In the genomic region with DNA sequence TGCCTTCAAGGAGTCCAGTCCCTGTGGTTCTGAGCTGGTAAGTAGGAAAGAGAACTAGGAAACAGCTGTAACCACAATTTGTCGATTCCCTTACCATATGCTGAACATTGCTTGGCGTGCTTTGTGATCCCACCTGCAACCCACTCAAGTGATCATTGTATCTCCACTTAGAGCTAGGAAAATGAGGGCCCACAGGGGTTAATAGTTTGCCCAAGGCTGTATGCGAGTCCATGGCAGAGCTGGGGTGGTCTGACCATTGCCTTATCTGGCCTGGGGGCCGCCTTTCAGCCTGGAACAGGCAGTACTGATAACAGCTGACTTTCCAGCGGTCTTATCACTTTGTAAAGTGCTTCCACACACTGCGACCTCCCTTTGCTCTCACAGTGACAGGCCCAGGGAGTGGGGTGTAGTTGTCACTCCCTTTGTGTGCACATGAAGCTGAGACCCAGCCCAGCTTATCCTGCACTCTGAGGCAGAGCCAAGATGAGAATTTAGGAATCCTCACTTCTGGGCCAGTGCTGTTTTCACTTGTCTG, we compare ENCODE assay signal across 11 cellular contexts. TPM values are rescaled to one million over a fixed set of nuclear protein-coding genes. Genes with fewer than 3 reads are reported as not detected.
A peak's percentile ranks its signal among the peaks of the same experiment; 100 is the strongest.
DNase-seq lines count a peak whose midpoint lies in the region; ATAC-seq and TF ChIP-seq lines count a peak whose summit lies in the region.
"Had no signal": no experiment of that assay in that cellular context is flagged by ENCODE, and none has a peak within 500 bp of the region (broad histone marks: within the 10 kb centered on the region; RNA-seq: fewer than 3 reads in every experiment).

No MANE protein-coding gene starts in this region.

- ATAC-seq in GM18873 (IDR thresholded peaks at IDR 0.05; ENCODE audit: low FRiP score, unreplicated experiment) (no peak), HG03457 (IDR thresholded peaks at IDR 0.05; ENCODE audit: unreplicated experiment) (no peak)

- peak; percentile 70 for TF ChIP-seq POLR2A in erythroblast (IDR thresholded peaks at IDR 0.05; ENCODE audit: low read length)

- H3K4me1 Mint-ChIP-seq in neural crest cell: peaks cover 5% of the 10 kb centered on the region

- no peaks in the 10 kb centered on the region for H3K36me3 Mint-ChIP-seq in neural crest cell (ENCODE audit: low read depth)

- DNase-seq in NCI-H2171 treated with DMSO at 0.1 percent for 48 hours (lab: John Stamatoyannopoulos, UW) (peak; percentile 6), NCI-H2171 (lab: John Stamatoyannopoulos, UW) (no peak), NAMALWA (ENCODE audit: low spot score) (peak; percentile 29), erythroblast (lab: John Stamatoyannopoulos, UW) (peak; percentile 90 to 97), neural crest cell (ENCODE audit: low read depth, low spot score) (no peak), SK-N-DZ (ENCODE audit: low spot score) (no peak)
- DNase-seq: amygdala, NCI-H2107, occipital lobe had no signal

- peaks cover 1% of the 10 kb centered on the region for H3K9me3 Mint-ChIP-seq in neural crest cell

- no peak for TF ChIP-seq CTCF in neural crest cell (conservative IDR thresholded peaks at IDR 0.05)

- H3K27me3 Mint-ChIP-seq in neural crest cell (ENCODE audit: low read depth): peaks cover 8% of the 10 kb centered on the region

- peak overlapping the region; percentile 67 for H3K27ac Mint-ChIP-seq in neural crest cell (ENCODE audit: unreplicated experiment)

- H3K4me3 Mint-ChIP-seq in neural crest cell: no peak overlapping the region

RNA-seq across cellular contexts. Expression of a gene that starts 9.8 kb away (rescaled TPM):
- not detected in 2 replicates for total RNA-seq in neural crest cell
- polyA plus RNA-seq in SK-N-DZ (2014; cell fraction: cytosol; rRNA removed): not detected in 2 replicates
- 0.47 TPM in 1 of 2 replicates, not detected in the other for polyA plus RNA-seq in SK-N-DZ (2014; cell fraction: nucleus; rRNA removed)

RNA-seq across cellular contexts. Expression of a gene that starts 29.9 kb away (rescaled TPM):
- 125 and 150 TPM in 2 replicates for total RNA-seq in neural crest cell
- polyA plus RNA-seq in SK-N-DZ (2014; cell fraction: cytosol; rRNA removed): 58.9 and 61.2 TPM in 2 replicates
- polyA plus RNA-seq in SK-N-DZ (2014; cell fraction: nucleus; rRNA removed): 71.2 and 102 TPM in 2 replicates

RNA-seq across cellular contexts. Expression of a gene that starts 34.7 kb away (rescaled TPM):
- total RNA-seq in neural crest cell: 0.09 and 0.11 TPM in 2 replicates
- polyA plus RNA-seq in SK-N-DZ (2014; cell fraction: cytosol; rRNA removed): not detected in 2 replicates
- polyA plus RNA-seq in SK-N-DZ (2014; cell fraction: nucleus; rRNA removed): 0.44 TPM in 1 of 2 replicates, not detected in the other

Comparison
In these comparisons a context has a peak if more than half of its experiments do, and no peak if none do; other contexts are left out.
1. DNase-seq: peak in NCI-H2171 treated with DMSO at 0.1 percent for 48 hours (single experiment), NAMALWA (single experiment) and erythroblast (2 of 2); none in NCI-H2171 (single experiment), neural crest cell (single experiment) and SK-N-DZ (single experiment).